In genomic region chr22:23274891-23275694, GRCh38 we compare ENCODE assay signal across 16 cellular contexts.
"Had no signal": no experiment of that assay in that cellular context is flagged by ENCODE, and none has a peak within 500 bp of the region (broad histone marks: within the 10 kb centered on the region; RNA-seq: fewer than 3 reads in every experiment).

No MANE protein-coding gene starts in this region.

- H3K36me3 Mint-ChIP-seq: activated naive CD8-positive, alpha-beta T cell treated with anti-CD3 and anti-CD28 coated beads for 36 hours had no signal

- H3K27me3 ChIP-seq: dorsolateral prefrontal cortex, hepatocyte, right atrium auricular region, tibial nerve, uterus had no signal

- H3K9me3 ChIP-seq: prostate gland, right atrium auricular region, tibial nerve, uterus had no signal

- H3K36me3 ChIP-seq: uterus had no signal

- H3K9me3 Mint-ChIP-seq: activated naive CD8-positive, alpha-beta T cell treated with anti-CD3 and anti-CD28 coated beads for 36 hours; activated T-helper 1 cell treated with anti-CD3 and anti-CD28 coated beads, Interleukin-12 subunit alpha, Interleukin-12 subunit beta, Interleukin-2, Interleukin-4 antibody, amounts not matched to agents 30 ng/mL and 10 ng/mL and 1 ng/mL, durations not matched to agents 14 hours and 24 hours and 36 hours; stimulated activated naive CD8-positive, alpha-beta T cell treated with anti-CD3 and anti-CD28 coated beads, Interleukin-15, Interleukin-2, amounts not matched to agents 100 ng/mL and 50 ng/mL, for 24 hours had no signal

- H3K27ac Mint-ChIP-seq: activated naive CD8-positive, alpha-beta T cell treated with anti-CD3 and anti-CD28 coated beads for 36 hours; activated T-helper 1 cell treated with anti-CD3 and anti-CD28 coated beads, Interleukin-12 subunit alpha, Interleukin-12 subunit beta, Interleukin-2, Interleukin-4 antibody, amounts not matched to agents 30 ng/mL and 10 ng/mL and 1 ng/mL, durations not matched to agents 14 hours and 24 hours and 36 hours had no signal

- H3K4me2 ChIP-seq: hepatocyte had no signal

- H3K27me3 Mint-ChIP-seq: activated naive CD8-positive, alpha-beta T cell treated with anti-CD3 and anti-CD28 coated beads for 36 hours; stimulated activated naive CD8-positive, alpha-beta T cell treated with anti-CD3 and anti-CD28 coated beads, Interleukin-15, Interleukin-2, amounts not matched to agents 100 ng/mL and 50 ng/mL, for 24 hours had no signal

- DNase-seq: activated CD4-positive, CD25-positive, alpha-beta regulatory T cell treated with anti-CD3 and anti-CD28 coated beads, Interleukin-2, amount 50 U/mL, for 72 hours; activated naive CD8-positive, alpha-beta T cell treated with anti-CD3 and anti-CD28 coated beads for 36 hours; amniotic stem cell; dorsolateral prefrontal cortex; foreskin fibroblast; islet precursor cell; midbrain; T1000; uterus had no signal

- H2AFZ ChIP-seq: hepatocyte had no signal

- H3K4me3 Mint-ChIP-seq: activated naive CD8-positive, alpha-beta T cell treated with anti-CD3 and anti-CD28 coated beads for 36 hours; activated T-helper 1 cell treated with anti-CD3 and anti-CD28 coated beads, Interleukin-12 subunit alpha, Interleukin-12 subunit beta, Interleukin-2, Interleukin-4 antibody, amounts not matched to agents 30 ng/mL and 10 ng/mL and 1 ng/mL, durations not matched to agents 14 hours and 24 hours and 36 hours; stimulated activated naive CD8-positive, alpha-beta T cell treated with anti-CD3 and anti-CD28 coated beads, Interleukin-15, Interleukin-2, amounts not matched to agents 100 ng/mL and 50 ng/mL, for 24 hours had no signal

- H3K4me3 ChIP-seq: dorsolateral prefrontal cortex, hepatocyte, prostate gland, right atrium auricular region, tibial nerve, uterus had no signal

- H3K4me1 ChIP-seq: uterus had no signal

- H3K27ac ChIP-seq: epithelial cell of prostate, hepatocyte, prostate gland, right atrium auricular region, tibial nerve, uterus had no signal

- H3K79me2 ChIP-seq: hepatocyte had no signal
